25 cellular contexts compared by ENCODE assay signal in genomic region chr5:149219584-149219983, GRCh38.
"Had no signal": no experiment of that assay in that cellular context is flagged by ENCODE, and none has a peak within 500 bp of the region (broad histone marks: within the 10 kb centered on the region; RNA-seq: fewer than 3 reads in every experiment).

No MANE protein-coding gene starts in this region.

- H3K4me1 Mint-ChIP-seq: stimulated activated memory B cell treated with anti-CD40 and anti-IgM and Interleukin-4, amounts not matched to agents 10 μg/mL and 1 μg/mL and 100 μg/mL, for 72 hours had no signal

- H3K27me3 ChIP-seq: esophagus muscularis mucosa, foreskin keratinocyte, gastroesophageal sphincter, heart right ventricle, spleen, tibial nerve, upper lobe of right lung, uterus had no signal

- H3K27ac ChIP-seq: epithelial cell of prostate, foreskin keratinocyte, lower lobe of right lung, skin epidermis, spleen, thoracic aorta, tibial nerve, upper lobe of right lung, uterus had no signal

- H3K4me3 Mint-ChIP-seq: endodermal cell; naive thymus-derived CD8-positive, alpha-beta T cell; nephron progenitor cell; stimulated activated memory B cell treated with anti-CD40 and anti-IgM and Interleukin-4, amounts not matched to agents 10 μg/mL and 1 μg/mL and 100 μg/mL, for 72 hours had no signal

- H3K9me3 Mint-ChIP-seq: endodermal cell; naive thymus-derived CD8-positive, alpha-beta T cell; nephron progenitor cell; stimulated activated memory B cell treated with anti-CD40 and anti-IgM and Interleukin-4, amounts not matched to agents 10 μg/mL and 1 μg/mL and 100 μg/mL, for 72 hours had no signal

- H3K4me3 ChIP-seq: esophagus muscularis mucosa, gastroesophageal sphincter, heart right ventricle, left ventricle myocardium inferior, lower lobe of right lung, prostate gland, skin epidermis, spleen, thoracic aorta, tibial nerve, upper lobe of right lung, uterus had no signal

- DNase-seq: effector CD8-positive, alpha-beta T cell; endodermal cell; foreskin keratinocyte; heart right ventricle; hippocampal formation; left cardiac atrium; left ventricle myocardium inferior; lower lobe of right lung; naive thymus-derived CD8-positive, alpha-beta T cell; nephron progenitor cell; nucleus accumbens; right cardiac atrium; spleen; stimulated activated CD4-positive, alpha-beta T cell treated with anti-CD3 and anti-CD28 coated beads, Interleukin-4, amount 100 ng/mL, for 4 hours; stimulated activated naive CD8-positive, alpha-beta T cell treated with anti-CD3 and anti-CD28 coated beads, Interleukin-15, Interleukin-2, amounts not matched to agents 100 U/mL and 50 U/mL, for 24 hours; upper lobe of right lung; uterus had no signal

- H3K9me3 ChIP-seq: esophagus muscularis mucosa, gastroesophageal sphincter, heart right ventricle, left ventricle myocardium inferior, lower lobe of right lung, prostate gland, spleen, thoracic aorta, tibial nerve, upper lobe of right lung, uterus had no signal

- H3K4me1 ChIP-seq: foreskin keratinocyte, uterus had no signal

- ATAC-seq: foreskin keratinocyte; gastroesophageal sphincter; heart right ventricle; left cardiac atrium; lower lobe of right lung; naive thymus-derived CD8-positive, alpha-beta T cell; right cardiac atrium; stimulated activated memory B cell treated with anti-CD40 and anti-IgM and Interleukin-4, amounts not matched to agents 10 μg/mL and 1 μg/mL and 100 μg/mL, for 72 hours; stimulated activated naive CD8-positive, alpha-beta T cell treated with anti-CD3 and anti-CD28 coated beads, Interleukin-15, Interleukin-2, amounts not matched to agents 100 U/mL and 50 U/mL, for 24 hours; upper lobe of right lung had no signal

- H3K27me3 Mint-ChIP-seq: naive thymus-derived CD8-positive, alpha-beta T cell had no signal

- H3K36me3 Mint-ChIP-seq: naive thymus-derived CD8-positive, alpha-beta T cell; stimulated activated memory B cell treated with anti-CD40 and anti-IgM and Interleukin-4, amounts not matched to agents 10 μg/mL and 1 μg/mL and 100 μg/mL, for 72 hours had no signal

- H3K27ac Mint-ChIP-seq: endodermal cell; naive thymus-derived CD8-positive, alpha-beta T cell; nephron progenitor cell; stimulated activated memory B cell treated with anti-CD40 and anti-IgM and Interleukin-4, amounts not matched to agents 10 μg/mL and 1 μg/mL and 100 μg/mL, for 72 hours had no signal

- H3K36me3 ChIP-seq: lower lobe of right lung, prostate gland, upper lobe of right lung, uterus had no signal
